18 cellular contexts compared by ENCODE assay signal in the genomic region with DNA sequence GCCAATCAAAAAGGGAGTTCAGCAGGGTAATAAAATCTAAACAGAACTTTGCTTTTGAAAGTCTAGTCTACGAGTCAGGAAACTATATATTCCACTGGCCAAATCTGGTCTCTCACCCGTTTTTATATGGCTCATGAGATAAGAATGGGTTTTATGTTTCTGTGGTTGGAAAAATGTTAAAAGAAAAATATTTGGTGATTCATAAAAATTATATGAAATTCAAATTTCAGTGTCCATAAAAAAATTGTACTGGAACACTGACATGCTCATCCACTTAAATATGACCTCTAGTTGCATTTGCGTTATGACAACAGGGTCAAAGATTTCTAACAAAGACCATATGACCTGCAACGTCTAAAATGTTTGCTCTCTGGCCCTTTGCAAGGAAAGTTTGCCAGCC. TPM values are rescaled to one million over a fixed set of nuclear protein-coding genes. Genes with fewer than 3 reads are reported as not detected.
A peak's percentile ranks its signal among the peaks of the same experiment; 100 is the strongest.
DNase-seq lines count a peak whose midpoint lies in the region; ATAC-seq and TF ChIP-seq lines count a peak whose summit lies in the region.
"Had no signal": no experiment of that assay in that cellular context is flagged by ENCODE, and none has a peak within 500 bp of the region (broad histone marks: within the 10 kb centered on the region; RNA-seq: fewer than 3 reads in every experiment).

No MANE protein-coding gene starts in this region.

- peaks cover 7% of the 10 kb centered on the region for H3K4me1 ChIP-seq in adipocyte (ENCODE audit: control insufficient read depth, insufficient read depth, low read length)

- no peak overlapping the region for H3K27ac ChIP-seq in CD4-positive, alpha-beta T cell (ENCODE audit: low read depth, low read length)
- H3K27ac ChIP-seq: C4-2B had no signal

- H3K9me3 Mint-ChIP-seq in CD4-positive, alpha-beta T cell = no peaks in the 10 kb centered on the region

- H3K36me3 ChIP-seq in adipocyte (ENCODE audit: control insufficient read depth, insufficient read depth, low read length, severe bottlenecking) = no peaks in the 10 kb centered on the region

- no peaks in the 10 kb centered on the region for H3K27me3 Mint-ChIP-seq in CD4-positive, alpha-beta T cell

- H3K4me3 Mint-ChIP-seq in CD4-positive, alpha-beta T cell = no peak overlapping the region

- no peak for ATAC-seq in HG03571 (IDR thresholded peaks at IDR 0.05; ENCODE audit: unreplicated experiment)
- ATAC-seq in CD4-positive, alpha-beta T cell (ENCODE audit: poor library complexity) = no peak
- no peak for ATAC-seq in GM21619 (IDR thresholded peaks at IDR 0.05; ENCODE audit: unreplicated experiment)

- no peak for TF ChIP-seq CTCF in CD4-positive, alpha-beta T cell (IDR thresholded peaks at IDR 0.05)

- H3K9me3 ChIP-seq in adipocyte (ENCODE audit: control insufficient read depth, low read length) = no peaks in the 10 kb centered on the region
- H3K9me3 ChIP-seq in CD4-positive, alpha-beta T cell (ENCODE audit: control insufficient read depth, low read length) = no peaks in the 10 kb centered on the region

- H3K27me3 ChIP-seq in adipocyte (replicated peaks; ENCODE audit: control insufficient read depth, insufficient read depth, low read length) = no peaks in the 10 kb centered on the region
- no peaks in the 10 kb centered on the region for H3K27me3 ChIP-seq in CD4-positive, alpha-beta T cell (ENCODE audit: control insufficient read depth, insufficient read depth, low read length)

- intact Hi-C loops in CD4-positive, alpha-beta T cell (cut with DNase I, micrococcal nuclease) = no loop called here

- H3K4me3 ChIP-seq in adipocyte (ENCODE audit: low read length) = no peak overlapping the region

- no peak overlapping the region for H3K9ac ChIP-seq in adipocyte (ENCODE audit: low read length)

- CTCF ChIA-PET in CD4-positive, alpha-beta T cell (lab: Charles Lee) = no interaction called here

- H3K4me1 Mint-ChIP-seq in CD4-positive, alpha-beta T cell (ENCODE audit: low read depth) = no peaks in the 10 kb centered on the region

- H3K27ac Mint-ChIP-seq in CD4-positive, alpha-beta T cell = no peak overlapping the region

- DNase-seq in HS-27A (ENCODE audit: low read depth) = peak; percentile 58
- DNase-seq in adipocyte (ENCODE audit: low read depth) = peak; percentile 55
- peak; percentile 41 for DNase-seq in myocyte (ENCODE audit: low read depth)
- DNase-seq in CD4-positive, alpha-beta T cell = no peak
- no peak for DNase-seq in D341Med (ENCODE audit: low spot score)
- DNase-seq: AML-193; DMS79 treated with DMSO at 0.1 percent for 48 hours; GOT3; Kasumi-1; NCI-H1105; NCI-H2081; NCI-H510A; NCI-H748 treated with DMSO at 0.1 percent for 48 hours; NK-92 treated with Interleukin-12 subunit alpha and Interleukin-12 subunit beta, amount 100 ng/mL, for 24 hours; Right ventricle myocardium superior had no signal

- POLR2A ChIA-PET in CD4-positive, alpha-beta T cell (lab: Charles Lee) = no interaction called here

- no peaks in the 10 kb centered on the region for H3K36me3 Mint-ChIP-seq in CD4-positive, alpha-beta T cell (ENCODE audit: low read depth)

RNA-seq across cellular contexts. Expression of a gene that starts 22.3 kb away (rescaled TPM):
- total RNA-seq in myocyte = 0.99 and 2.0 TPM in 2 replicates
- 13.1 TPM for polyA plus RNA-seq in myocyte (2012)
- total RNA-seq in CD4-positive, alpha-beta T cell = under 1 TPM in 1 of 2 experiments, not detected in 1; 0.11 TPM
- total RNA-seq: Right ventricle myocardium superior had no signal

Comparison
In these comparisons a context has a peak if more than half of its experiments do, and no peak if none do; other contexts are left out.
1. DNase-seq: peak in HS-27A (single experiment), adipocyte (single experiment) and myocyte (single experiment); none in CD4-positive, alpha-beta T cell (0 of 10) and D341Med (single experiment).